Comparison of ENCODE assay signal across 26 cellular contexts in genomic region chr3:167738037-167738436, GRCh38.
"Had no signal": no experiment of that assay in that cellular context is flagged by ENCODE, and none has a peak within 500 bp of the region (broad histone marks: within the 10 kb centered on the region; RNA-seq: fewer than 3 reads in every experiment).

No MANE protein-coding gene starts in this region.

- H3K4me1 ChIP-seq: SJSA1 had no signal

- H3K36me3 Mint-ChIP-seq: activated naive CD8-positive, alpha-beta T cell had no signal

- H3K27ac Mint-ChIP-seq: activated CD4-positive, alpha-beta memory T cell treated with anti-CD3 and anti-CD28 coated beads, Interleukin-2, amount 10 ng/mL, durations not matched to agents 7 days and 5 days; activated CD4-positive, alpha-beta T cell treated with anti-CD3 and anti-CD28 coated beads for 36 hours; activated naive CD4-positive, alpha-beta T cell treated with anti-CD3 and anti-CD28 coated beads for 36 hours; activated naive CD8-positive, alpha-beta T cell; activated T-helper 17 cell treated with anti-CD3 and anti-CD28 coated beads, Interleukin-2, amount 50 U/mL, for 72 hours had no signal

- H3K4me3 ChIP-seq: SJSA1 had no signal

- DNase-seq: activated CD4-positive, alpha-beta memory T cell treated with anti-CD3 and anti-CD28 coated beads, Interleukin-2, amount 10 ng/mL, durations not matched to agents 7 days and 5 days; activated CD4-positive, alpha-beta T cell treated with anti-CD3 and anti-CD28 coated beads for 36 hours; activated CD4-positive, alpha-beta T cell treated with anti-CD3 and anti-CD28 coated beads, Interleukin-2, amount 50 U/mL, for 1 hour; activated gamma-delta T cell; activated naive CD4-positive, alpha-beta T cell treated with anti-CD3 and anti-CD28 coated beads for 36 hours; activated T-cell treated with anti-CD3 and anti-CD28 coated beads for 4 hours; activated T-cell treated with anti-CD3 and anti-CD28 coated beads, Interleukin-2, amount 50 U/mL, for 48 hours; amygdala; IMR-90; KG1; NCI-H1092; NCI-H1417; NCI-H1694 treated with DMSO at 0.1 percent for 48 hours; NCI-H2029 treated with DMSO at 0.1 percent for 48 hours; NCI-H345; NCI-H510A; NCI-H526 treated with DMSO at 0.1 percent for 48 hours; NK-92 treated with Interleukin-12 subunit alpha and Interleukin-12 subunit beta, amount 100 ng/mL, for 24 hours; PC-3; SHP77; T-helper 2 cell; T1000; WERI-Rb-1 had no signal

- H3K27me3 Mint-ChIP-seq: activated CD4-positive, alpha-beta memory T cell treated with anti-CD3 and anti-CD28 coated beads, Interleukin-2, amount 10 ng/mL, durations not matched to agents 7 days and 5 days; activated CD4-positive, alpha-beta T cell treated with anti-CD3 and anti-CD28 coated beads for 36 hours; activated naive CD8-positive, alpha-beta T cell; activated T-helper 17 cell treated with anti-CD3 and anti-CD28 coated beads, Interleukin-2, amount 50 U/mL, for 72 hours had no signal

- H3K9me3 ChIP-seq: SJSA1 had no signal

- H3K9me3 Mint-ChIP-seq: activated CD4-positive, alpha-beta memory T cell treated with anti-CD3 and anti-CD28 coated beads, Interleukin-2, amount 10 ng/mL, durations not matched to agents 7 days and 5 days; activated naive CD4-positive, alpha-beta T cell treated with anti-CD3 and anti-CD28 coated beads for 36 hours; activated T-helper 17 cell treated with anti-CD3 and anti-CD28 coated beads, Interleukin-2, amount 50 U/mL, for 72 hours had no signal

- H3K27ac ChIP-seq: SJSA1, WERI-Rb-1 had no signal

- H3K4me3 Mint-ChIP-seq: activated CD4-positive, alpha-beta memory T cell treated with anti-CD3 and anti-CD28 coated beads, Interleukin-2, amount 10 ng/mL, durations not matched to agents 7 days and 5 days; activated CD4-positive, alpha-beta T cell treated with anti-CD3 and anti-CD28 coated beads for 36 hours; activated naive CD4-positive, alpha-beta T cell treated with anti-CD3 and anti-CD28 coated beads for 36 hours; activated naive CD8-positive, alpha-beta T cell; activated T-helper 17 cell treated with anti-CD3 and anti-CD28 coated beads, Interleukin-2, amount 50 U/mL, for 72 hours had no signal

- H3K36me3 ChIP-seq: SJSA1, WERI-Rb-1 had no signal
